Comparison of ENCODE assay signal across 16 cellular contexts in the genomic region with DNA sequence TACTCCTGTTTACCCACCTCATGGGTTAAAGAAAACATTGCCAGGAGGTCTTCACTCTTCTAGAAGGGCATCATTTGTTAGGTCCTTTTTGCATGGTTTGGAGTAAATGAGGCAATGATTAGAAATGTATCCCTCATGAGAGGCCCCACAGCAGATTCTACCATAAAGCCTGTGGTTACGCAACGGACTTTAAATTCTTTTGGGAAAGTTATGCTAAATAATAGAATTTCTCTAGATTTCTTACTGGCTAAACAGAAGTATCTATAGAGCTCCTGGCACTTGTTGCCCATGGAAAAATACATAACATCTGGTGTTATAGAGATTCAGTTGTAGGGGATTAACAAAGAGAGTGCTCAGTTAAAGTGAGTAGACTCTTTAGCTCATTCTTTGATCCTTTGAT. TPM values are rescaled to one million over a fixed set of nuclear protein-coding genes. Genes with fewer than 3 reads are reported as not detected.
DNase-seq lines count a peak whose midpoint lies in the region; ATAC-seq and TF ChIP-seq lines count a peak whose summit lies in the region.
"Had no signal": no experiment of that assay in that cellular context is flagged by ENCODE, and none has a peak within 500 bp of the region (broad histone marks: within the 10 kb centered on the region; RNA-seq: fewer than 3 reads in every experiment).

No MANE protein-coding gene starts in this region.

- TF ChIP-seq RAD21 in Ishikawa (IDR thresholded peaks at IDR 0.05; ENCODE audit: low read depth), result no peak

- no peaks in the 10 kb centered on the region for H3K9me3 Mint-ChIP-seq in activated naive CD4-positive, alpha-beta T cell treated with anti-CD3 and anti-CD28 coated beads for 36 hours
- H3K9me3 Mint-ChIP-seq: CD4-positive, alpha-beta T cell; HFFc6 had no signal

- H3K4me3 ChIP-seq in AG10803 (ENCODE audit: low read length) (no peak overlapping the region), fibroblast of villous mesenchyme (ENCODE audit: low read depth, low read length) (no peak overlapping the region)
- H3K4me3 ChIP-seq: GM12878, HAP-1 had no signal

- DNase-seq in AG10803 (ENCODE audit: low read depth) (peak; percentile 30), amniotic epithelial cell (ENCODE audit: low read depth) (peak; percentile 37), fibroblast of villous mesenchyme (ENCODE audit: low read depth) (peak; percentile 89)
- no peak for DNase-seq in activated naive CD4-positive, alpha-beta T cell treated with anti-CD3 and anti-CD28 coated beads for 36 hours
- DNase-seq: ACHN; C1 segment of cervical spinal cord; CD4-positive, alpha-beta T cell; DMS79; HFFc6; KBM-7 had no signal

- H3K4me1 Mint-ChIP-seq in activated naive CD4-positive, alpha-beta T cell treated with anti-CD3 and anti-CD28 coated beads for 36 hours (ENCODE audit: low read depth), result no peaks in the 10 kb centered on the region

- TF ChIP-seq CTCF in AG10803 (conservative IDR thresholded peaks at IDR 0.05; ENCODE audit: low read length) (no peak), fibroblast of villous mesenchyme (IDR thresholded peaks at IDR 0.05; ENCODE audit: insufficient read depth, low read depth, low read length) (no peak)

- ATAC-seq in GM19328 (IDR thresholded peaks at IDR 0.05; ENCODE audit: unreplicated experiment), result no peak
- ATAC-seq in GM18870 (IDR thresholded peaks at IDR 0.05; ENCODE audit: unreplicated experiment), result no peak
- ATAC-seq: GM12878 had no signal

- no peaks in the 10 kb centered on the region for H3K36me3 Mint-ChIP-seq in activated naive CD4-positive, alpha-beta T cell treated with anti-CD3 and anti-CD28 coated beads for 36 hours (ENCODE audit: low read depth)

- no peaks in the 10 kb centered on the region for H3K27me3 Mint-ChIP-seq in activated naive CD4-positive, alpha-beta T cell treated with anti-CD3 and anti-CD28 coated beads for 36 hours (ENCODE audit: low read depth)

- CTCF ChIA-PET in activated naive CD4-positive, alpha-beta T cell treated with anti-CD3 and anti-CD28 coated beads for 36 hours (lab: Charles Lee), result no interaction called here

- intact Hi-C loops in activated naive CD4-positive, alpha-beta T cell treated with anti-CD3 and anti-CD28 coated beads for 36 hours (cut with micrococcal nuclease), result no loop called here

- no peak overlapping the region for H3K4me3 Mint-ChIP-seq in activated naive CD4-positive, alpha-beta T cell treated with anti-CD3 and anti-CD28 coated beads for 36 hours
- H3K4me3 Mint-ChIP-seq: B cell; CD4-positive, alpha-beta T cell; HFFc6 had no signal

- no peak overlapping the region for H3K27ac Mint-ChIP-seq in activated naive CD4-positive, alpha-beta T cell treated with anti-CD3 and anti-CD28 coated beads for 36 hours
- H3K27ac Mint-ChIP-seq: B cell; CD4-positive, alpha-beta T cell; HFFc6 had no signal

- no peak for TF ChIP-seq EP300 in Ishikawa (IDR thresholded peaks at IDR 0.05; ENCODE audit: borderline replicate concordance)

TF ChIP-seq in Ishikawa, 13 proteins besides CTCF, POLR2A, EP300 and RAD21:
- TF ChIP-seq CEBPB (IDR thresholded peaks at IDR 0.05) (peak; percentile 19; the same call in 1 of the 2 replicates), FOXM1 (IDR thresholded peaks at IDR 0.05; ENCODE audit: borderline replicate concordance, low read depth) (no peak)

RNA-seq across cellular contexts. Expression of gene ATXN10, which starts 15.1 kb away (rescaled TPM):
- 113 and 190 TPM in 2 replicates for total RNA-seq in fibroblast of villous mesenchyme
- 10 to 100 TPM; 79.8 to 83.7 TPM for total RNA-seq in activated naive CD4-positive, alpha-beta T cell treated with anti-CD3 and anti-CD28 coated beads for 36 hours
